In genomic region chr18:424869-425138, GRCh38 we compare ENCODE assay signal across 17 cellular contexts.
"Had no signal": no experiment of that assay in that cellular context is flagged by ENCODE, and none has a peak within 500 bp of the region (broad histone marks: within the 10 kb centered on the region; RNA-seq: fewer than 3 reads in every experiment).

No MANE protein-coding gene starts in this region.

- H3K27ac ChIP-seq: SJCRH30, suprapubic skin, upper lobe of left lung had no signal

- H3K4me3 ChIP-seq: breast epithelium, dorsolateral prefrontal cortex, esophagus muscularis mucosa, lung, SJCRH30, suprapubic skin, upper lobe of left lung had no signal

- H3K27me3 ChIP-seq: breast epithelium, dorsolateral prefrontal cortex, esophagus muscularis mucosa, SJCRH30, suprapubic skin, upper lobe of left lung had no signal

- H3K36me3 Mint-ChIP-seq: activated naive CD8-positive, alpha-beta T cell treated with anti-CD3 and anti-CD28 coated beads, Interleukin-2, amount 10 ng/mL, durations not matched to agents 7 days and 5 days; immature natural killer cell; naive thymus-derived CD4-positive, alpha-beta T cell had no signal

- H3K27ac Mint-ChIP-seq: activated naive CD8-positive, alpha-beta T cell treated with anti-CD3 and anti-CD28 coated beads, Interleukin-2, amount 10 ng/mL, durations not matched to agents 7 days and 5 days; activated T-helper 1 cell treated with anti-CD3 and anti-CD28 coated beads, Interleukin-12 subunit alpha, Interleukin-12 subunit beta, Interleukin-2, Interleukin-4 antibody, amounts not matched to agents 30 ng/mL and 10 ng/mL and 1 ng/mL, durations not matched to agents 14 hours and 24 hours and 36 hours; immature natural killer cell; naive thymus-derived CD4-positive, alpha-beta T cell; progenitor cell of endocrine pancreas; stimulated activated naive CD8-positive, alpha-beta T cell treated with anti-CD3 and anti-CD28 coated beads, Interleukin-15, Interleukin-2, amounts not matched to agents 100 ng/mL and 50 ng/mL, for 24 hours; T-helper 2 cell treated with Interferon-gamma antibody and Interleukin-4, amounts not matched to agents 5 μg/mL and 100 μg/mL, for 36 hours had no signal

- H3K4me1 ChIP-seq: breast epithelium, SJCRH30 had no signal

- H3K9me3 Mint-ChIP-seq: activated naive CD8-positive, alpha-beta T cell treated with anti-CD3 and anti-CD28 coated beads, Interleukin-2, amount 10 ng/mL, durations not matched to agents 7 days and 5 days; activated T-helper 1 cell treated with anti-CD3 and anti-CD28 coated beads, Interleukin-12 subunit alpha, Interleukin-12 subunit beta, Interleukin-2, Interleukin-4 antibody, amounts not matched to agents 30 ng/mL and 10 ng/mL and 1 ng/mL, durations not matched to agents 14 hours and 24 hours and 36 hours; endodermal cell; immature natural killer cell; naive thymus-derived CD4-positive, alpha-beta T cell; stimulated activated naive CD8-positive, alpha-beta T cell treated with anti-CD3 and anti-CD28 coated beads, Interleukin-15, Interleukin-2, amounts not matched to agents 100 ng/mL and 50 ng/mL, for 24 hours; T-helper 2 cell treated with Interferon-gamma antibody and Interleukin-4, amounts not matched to agents 5 μg/mL and 100 μg/mL, for 36 hours had no signal

- ATAC-seq: naive thymus-derived CD4-positive, alpha-beta T cell had no signal

- H3K36me3 ChIP-seq: breast epithelium, esophagus muscularis mucosa, SJCRH30, suprapubic skin, upper lobe of left lung had no signal

- H3K9me3 ChIP-seq: breast epithelium, esophagus muscularis mucosa, SJCRH30, suprapubic skin, upper lobe of left lung had no signal

- H3K4me1 Mint-ChIP-seq: activated naive CD8-positive, alpha-beta T cell treated with anti-CD3 and anti-CD28 coated beads, Interleukin-2, amount 10 ng/mL, durations not matched to agents 7 days and 5 days; immature natural killer cell; naive thymus-derived CD4-positive, alpha-beta T cell had no signal

- H3K4me3 Mint-ChIP-seq: activated naive CD8-positive, alpha-beta T cell treated with anti-CD3 and anti-CD28 coated beads, Interleukin-2, amount 10 ng/mL, durations not matched to agents 7 days and 5 days; activated T-helper 1 cell treated with anti-CD3 and anti-CD28 coated beads, Interleukin-12 subunit alpha, Interleukin-12 subunit beta, Interleukin-2, Interleukin-4 antibody, amounts not matched to agents 30 ng/mL and 10 ng/mL and 1 ng/mL, durations not matched to agents 14 hours and 24 hours and 36 hours; endodermal cell; immature natural killer cell; naive thymus-derived CD4-positive, alpha-beta T cell; stimulated activated naive CD8-positive, alpha-beta T cell treated with anti-CD3 and anti-CD28 coated beads, Interleukin-15, Interleukin-2, amounts not matched to agents 100 ng/mL and 50 ng/mL, for 24 hours; T-helper 2 cell treated with Interferon-gamma antibody and Interleukin-4, amounts not matched to agents 5 μg/mL and 100 μg/mL, for 36 hours had no signal

- H3K27me3 Mint-ChIP-seq: progenitor cell of endocrine pancreas; stimulated activated naive CD8-positive, alpha-beta T cell treated with anti-CD3 and anti-CD28 coated beads, Interleukin-15, Interleukin-2, amounts not matched to agents 100 ng/mL and 50 ng/mL, for 24 hours had no signal

- DNase-seq: activated CD4-positive, CD25-positive, alpha-beta regulatory T cell treated with anti-CD3 and anti-CD28 coated beads, Interleukin-2, amount 50 U/mL, for 72 hours; activated naive CD4-positive, alpha-beta T cell; activated naive CD8-positive, alpha-beta T cell treated with anti-CD3 and anti-CD28 coated beads, Interleukin-2, amount 10 ng/mL, durations not matched to agents 7 days and 5 days; dorsolateral prefrontal cortex; endodermal cell; immature natural killer cell; naive thymus-derived CD4-positive, alpha-beta T cell; SJCRH30 had no signal
